Comparison of ENCODE assay signal across 8 cellular contexts in the genomic region with DNA sequence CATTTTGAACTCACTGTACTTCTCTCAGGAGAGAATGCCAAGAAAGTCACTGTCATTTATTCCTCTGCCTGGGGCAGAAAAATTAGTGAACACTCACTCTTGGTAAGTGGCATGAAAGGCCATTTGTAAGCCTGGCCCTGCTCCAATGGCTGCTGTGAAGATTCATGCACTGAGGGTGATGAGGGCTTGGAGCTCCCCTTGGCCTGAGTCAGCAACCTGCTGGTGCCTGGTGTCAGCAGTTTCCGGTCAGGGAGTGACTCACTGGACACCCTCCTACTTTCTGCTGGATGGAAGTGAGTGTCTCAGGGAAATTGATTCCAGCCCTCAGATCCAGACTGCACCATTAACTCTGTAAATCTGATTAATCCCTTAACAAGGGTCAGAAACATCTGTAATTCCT. TPM values are rescaled to one million over a fixed set of nuclear protein-coding genes. Genes with fewer than 3 reads are reported as not detected.
DNase-seq lines count a peak whose midpoint lies in the region; ATAC-seq lines count a peak whose summit lies in the region.

No MANE protein-coding gene starts in this region.

- DNase-seq in AG08395 (ENCODE audit: low spot score): peak; percentile 94
- DNase-seq in HT1080 (ENCODE audit: low read depth): peak; percentile 100
- DNase-seq in astrocyte of the hippocampus (ENCODE audit: low read depth, low spot score): peak; percentile 87
- DNase-seq in kidney tubule cell (ENCODE audit: low spot score): peak; percentile 97
- DNase-seq in SHP77 treated with DMSO at 0.1 percent for 48 hours (lab: John Stamatoyannopoulos, UW): no peak

- no peak for ATAC-seq in HG03039 (IDR thresholded peaks at IDR 0.05; ENCODE audit: unreplicated experiment)
- no peak for ATAC-seq in GM18519 (IDR thresholded peaks at IDR 0.05; ENCODE audit: low FRiP score, unreplicated experiment)
- no peak for ATAC-seq in GM18520 (IDR thresholded peaks at IDR 0.05; ENCODE audit: unreplicated experiment)

RNA-seq across cellular contexts. Expression of a gene that starts 37.6 kb away (rescaled TPM):
- total RNA-seq in HT1080 (2014; rRNA removed; shearing (Covaris generic)): 427 and 535 TPM in 2 replicates
- 207 and 262 TPM in 2 replicates for polyA plus RNA-seq in HT1080 (2015; cell fraction: cytosol; rRNA removed)
- 549 and 852 TPM in 2 replicates for polyA plus RNA-seq in HT1080 (2015; cell fraction: nucleus; rRNA removed)
